10 cellular contexts compared by ENCODE assay signal in genomic region chr9:21657966-21658667, GRCh38.
"Had no signal": no experiment of that assay in that cellular context is flagged by ENCODE, and none has a peak within 500 bp of the region (broad histone marks: within the 10 kb centered on the region; RNA-seq: fewer than 3 reads in every experiment).

No MANE protein-coding gene starts in this region.

- H3K4me1 ChIP-seq: adrenal gland, uterus had no signal

- ATAC-seq: activated CD8-positive, alpha-beta T cell treated with anti-CD3 and anti-CD28 coated beads, Interleukin-2, amount 10 ng/mL, durations not matched to agents 7 days and 5 days; naive thymus-derived CD4-positive, alpha-beta T cell; WTC11 had no signal

- H3K4me3 ChIP-seq: adrenal gland, uterus had no signal

- H3K27ac ChIP-seq: adrenal gland, uterus had no signal

- H3K36me3 ChIP-seq: adrenal gland, uterus had no signal

- H3K9me3 ChIP-seq: adrenal gland, uterus had no signal

- DNase-seq: activated CD4-positive, alpha-beta T cell treated with anti-CD3 and anti-CD28 coated beads for 48 hours; activated CD8-positive, alpha-beta T cell treated with anti-CD3 and anti-CD28 coated beads, Interleukin-2, amount 10 ng/mL, durations not matched to agents 7 days and 5 days; activated naive CD4-positive, alpha-beta T cell treated with Interleukin-2 at 50 U/mL for 16 hours; adrenal gland; head of caudate nucleus; naive thymus-derived CD4-positive, alpha-beta T cell; posterior cingulate gyrus; small intestine; uterus had no signal

- H3K27me3 ChIP-seq: adrenal gland, uterus had no signal
